16 cellular contexts compared by ENCODE assay signal in genomic region chr20:4153251-4153650, GRCh38. TPM values are rescaled to one million over a fixed set of nuclear protein-coding genes. Genes with fewer than 3 reads are reported as not detected.
DNase-seq lines count a peak whose midpoint lies in the region; ATAC-seq and TF ChIP-seq lines count a peak whose summit lies in the region.
"Had no signal": no experiment of that assay in that cellular context is flagged by ENCODE, and none has a peak within 500 bp of the region (broad histone marks: within the 10 kb centered on the region; RNA-seq: fewer than 3 reads in every experiment).

No MANE protein-coding gene starts in this region.

- peaks cover 19% of the 10 kb centered on the region for H3K4me1 ChIP-seq in mucosa of descending colon (ENCODE audit: low read depth)

- H3K27me3 Mint-ChIP-seq in mesothelial cell of epicardium (ENCODE audit: low read depth): peaks cover 11% of the 10 kb centered on the region
- peaks cover 31% of the 10 kb centered on the region for H3K27me3 Mint-ChIP-seq in activated CD8-positive, alpha-beta memory T cell treated with anti-CD3 and anti-CD28 coated beads, Interleukin-2, amount 10 ng/mL, durations not matched to agents 7 days and 5 days
- H3K27me3 Mint-ChIP-seq in stimulated activated naive B cell treated with anti-CD40 and anti-IgM and Interleukin-4, amounts not matched to agents 10 μg/mL and 1 μg/mL and 100 μg/mL, for 72 hours: peaks cover 46 to 52% of the 10 kb centered on the region in 2 donors

- peak; percentile 72 for ATAC-seq in mucosa of descending colon
- ATAC-seq in activated CD8-positive, alpha-beta memory T cell treated with anti-CD3 and anti-CD28 coated beads, Interleukin-2, amount 10 ng/mL, durations not matched to agents 7 days and 5 days: no peak
- ATAC-seq in stimulated activated naive B cell treated with anti-CD40 and anti-IgM and Interleukin-4, amounts not matched to agents 10 μg/mL and 1 μg/mL and 100 μg/mL, for 72 hours (replicated peaks): no peak
- ATAC-seq: naive thymus-derived CD4-positive, alpha-beta T cell; right cardiac atrium had no signal

- CTCF ChIA-PET in activated CD8-positive, alpha-beta memory T cell treated with anti-CD3 and anti-CD28 coated beads, Interleukin-2, amount 10 ng/mL, durations not matched to agents 7 days and 5 days (lab: Charles Lee): no interaction called here

- H3K9me3 Mint-ChIP-seq in mesothelial cell of epicardium: no peaks in the 10 kb centered on the region
- no peaks in the 10 kb centered on the region for H3K9me3 Mint-ChIP-seq in activated CD8-positive, alpha-beta memory T cell treated with anti-CD3 and anti-CD28 coated beads, Interleukin-2, amount 10 ng/mL, durations not matched to agents 7 days and 5 days (ENCODE audit: low read depth)
- no peaks in the 10 kb centered on the region for H3K9me3 Mint-ChIP-seq in stimulated activated naive B cell treated with anti-CD40 and anti-IgM and Interleukin-4, amounts not matched to agents 10 μg/mL and 1 μg/mL and 100 μg/mL, for 72 hours
- H3K9me3 Mint-ChIP-seq: activated B cell treated with CpG ODN at 0.5 μM for 24 hours; naive thymus-derived CD4-positive, alpha-beta T cell; stimulated activated naive CD8-positive, alpha-beta T cell treated with anti-CD3 and anti-CD28 coated beads, Interleukin-15, Interleukin-2, amounts not matched to agents 100 ng/mL and 50 ng/mL, for 24 hours had no signal

- H3K36me3 ChIP-seq in mucosa of descending colon (ENCODE audit: low read depth): no peaks in the 10 kb centered on the region

- no peaks in the 10 kb centered on the region for H3K9me3 ChIP-seq in mucosa of descending colon

- peaks cover 4% of the 10 kb centered on the region for H3K36me3 Mint-ChIP-seq in mesothelial cell of epicardium
- H3K36me3 Mint-ChIP-seq in activated CD8-positive, alpha-beta memory T cell treated with anti-CD3 and anti-CD28 coated beads, Interleukin-2, amount 10 ng/mL, durations not matched to agents 7 days and 5 days: no peaks in the 10 kb centered on the region
- H3K36me3 Mint-ChIP-seq in stimulated activated naive B cell treated with anti-CD40 and anti-IgM and Interleukin-4, amounts not matched to agents 10 μg/mL and 1 μg/mL and 100 μg/mL, for 72 hours: no peaks in the 10 kb centered on the region

- H3K4me3 ChIP-seq in mucosa of descending colon: no peak overlapping the region

- no peak overlapping the region for H3K4me3 Mint-ChIP-seq in mesothelial cell of epicardium
- H3K4me3 Mint-ChIP-seq in activated CD8-positive, alpha-beta memory T cell treated with anti-CD3 and anti-CD28 coated beads, Interleukin-2, amount 10 ng/mL, durations not matched to agents 7 days and 5 days: no peak overlapping the region
- no peak overlapping the region for H3K4me3 Mint-ChIP-seq in stimulated activated naive B cell treated with anti-CD40 and anti-IgM and Interleukin-4, amounts not matched to agents 10 μg/mL and 1 μg/mL and 100 μg/mL, for 72 hours
- H3K4me3 Mint-ChIP-seq: activated B cell treated with CpG ODN at 0.5 μM for 24 hours; naive thymus-derived CD4-positive, alpha-beta T cell; stimulated activated naive CD8-positive, alpha-beta T cell treated with anti-CD3 and anti-CD28 coated beads, Interleukin-15, Interleukin-2, amounts not matched to agents 100 ng/mL and 50 ng/mL, for 24 hours had no signal

- H3K27ac Mint-ChIP-seq in mesothelial cell of epicardium: no peak overlapping the region
- no peak overlapping the region for H3K27ac Mint-ChIP-seq in activated CD8-positive, alpha-beta memory T cell treated with anti-CD3 and anti-CD28 coated beads, Interleukin-2, amount 10 ng/mL, durations not matched to agents 7 days and 5 days
- H3K27ac Mint-ChIP-seq in stimulated activated naive B cell treated with anti-CD40 and anti-IgM and Interleukin-4, amounts not matched to agents 10 μg/mL and 1 μg/mL and 100 μg/mL, for 72 hours: no peak overlapping the region
- H3K27ac Mint-ChIP-seq: activated B cell treated with CpG ODN at 0.5 μM for 24 hours; naive thymus-derived CD4-positive, alpha-beta T cell; stimulated activated naive CD8-positive, alpha-beta T cell treated with anti-CD3 and anti-CD28 coated beads, Interleukin-15, Interleukin-2, amounts not matched to agents 100 ng/mL and 50 ng/mL, for 24 hours had no signal

- intact Hi-C loops in mucosa of descending colon (cut with DNase I, micrococcal nuclease): no loop called here

- DNase-seq in A172 (ENCODE audit: low spot score): peak; percentile 77
- DNase-seq in HT1080 (ENCODE audit: low read depth): peak; percentile 59
- peak; percentile 44 for DNase-seq in astrocyte of the hippocampus (ENCODE audit: low read depth, low spot score)
- DNase-seq in mucosa of descending colon: peak in 1 of 3 donors; percentile 64
- DNase-seq in mesothelial cell of epicardium (ENCODE audit: low spot score in 2 of 2, unreplicated experiment in 2 of 2): no peak
- no peak for DNase-seq in activated CD8-positive, alpha-beta memory T cell treated with anti-CD3 and anti-CD28 coated beads, Interleukin-2, amount 10 ng/mL, durations not matched to agents 7 days and 5 days
- DNase-seq in stimulated activated naive B cell treated with anti-CD40 and anti-IgM and Interleukin-4, amounts not matched to agents 10 μg/mL and 1 μg/mL and 100 μg/mL, for 72 hours: no peak
- no peak for DNase-seq in stimulated activated CD4-positive, alpha-beta T cell treated with anti-CD3 and anti-CD28 coated beads, Interleukin-12 subunit alpha, Interleukin-12 subunit beta, amount 100 ng/mL, for 4 hours
- DNase-seq: activated B cell treated with CpG ODN at 0.5 μM for 24 hours; activated naive CD4-positive, alpha-beta T cell treated with anti-CD3 and anti-CD28 coated beads, Interleukin-2, amount 50 U/mL, for 16 hours; DMS 273 treated with DMSO at 0.1 percent for 48 hours; naive thymus-derived CD4-positive, alpha-beta T cell; NCI-H1092 treated with DMSO at 0.1 percent for 48 hours; NCI-H345; right cardiac atrium had no signal

- no peak for TF ChIP-seq CTCF in mucosa of descending colon (IDR thresholded peaks at IDR 0.05)
- TF ChIP-seq CTCF in mesothelial cell of epicardium (IDR thresholded peaks at IDR 0.05; ENCODE audit: unreplicated experiment): no peak

- peaks cover 12% of the 10 kb centered on the region for H3K4me1 Mint-ChIP-seq in mesothelial cell of epicardium
- peaks cover 23% of the 10 kb centered on the region for H3K4me1 Mint-ChIP-seq in activated CD8-positive, alpha-beta memory T cell treated with anti-CD3 and anti-CD28 coated beads, Interleukin-2, amount 10 ng/mL, durations not matched to agents 7 days and 5 days
- peaks cover 24 to 29% of the 10 kb centered on the region in 2 donors for H3K4me1 Mint-ChIP-seq in stimulated activated naive B cell treated with anti-CD40 and anti-IgM and Interleukin-4, amounts not matched to agents 10 μg/mL and 1 μg/mL and 100 μg/mL, for 72 hours

RNA-seq across cellular contexts. Expression of gene SMOX, which starts 4.6 kb away (rescaled TPM):
- 10.2 and 13.8 TPM in 2 replicates for total RNA-seq in A172 (2014; rRNA removed; shearing (Covaris generic))
- 61.2 TPM in 2 replicates for total RNA-seq in HT1080 (2014; rRNA removed; shearing (Covaris generic))
- 62.5 and 68.9 TPM in 2 replicates for polyA plus RNA-seq in HT1080 (2015; cell fraction: cytosol; rRNA removed)
- polyA plus RNA-seq in HT1080 (2015; cell fraction: nucleus; rRNA removed): 56.2 and 64.8 TPM in 2 replicates
- total RNA-seq in mucosa of descending colon (10 to 100 TPM in 1 of 3 donors, 1 to 10 TPM in 2; 2.0 to 10.8 (median 4.5) TPM), mesothelial cell of epicardium (14.6 to 16.7 TPM (median 16.0 TPM) in 3 replicates)
- 10 to 100 TPM in 1 of 2 experiments, 1 to 10 TPM in 1; 3.3 to 15.8 TPM for total RNA-seq in activated CD8-positive, alpha-beta memory T cell treated with anti-CD3 and anti-CD28 coated beads, Interleukin-2, amount 10 ng/mL, durations not matched to agents 7 days and 5 days
- total RNA-seq: activated B cell treated with CpG ODN at 0.5 μM for 24 hours had no signal
- polyA plus RNA-seq: naive thymus-derived CD4-positive, alpha-beta T cell had no signal

Comparison
In these comparisons a context has a peak if more than half of its experiments do, and no peak if none do; other contexts are left out.
1. DNase-seq: peak in A172 (single experiment), HT1080 (single experiment) and astrocyte of the hippocampus (single experiment); none in mesothelial cell of epicardium (0 of 2), activated CD8-positive, alpha-beta memory T cell treated with anti-CD3 and anti-CD28 coated beads, Interleukin-2, amount 10 ng/mL, durations not matched to agents 7 days and 5 days (single experiment), stimulated activated naive B cell treated with anti-CD40 and anti-IgM and Interleukin-4, amounts not matched to agents 10 μg/mL and 1 μg/mL and 100 μg/mL, for 72 hours (single experiment) and stimulated activated CD4-positive, alpha-beta T cell treated with anti-CD3 and anti-CD28 coated beads, Interleukin-12 subunit alpha, Interleukin-12 subunit beta, amount 100 ng/mL, for 4 hours (single experiment).